Comparison of ENCODE assay signal across 22 cellular contexts in genomic region chr5:148837383-148837782, GRCh38.
"Had no signal": no experiment of that assay in that cellular context is flagged by ENCODE, and none has a peak within 500 bp of the region (broad histone marks: within the 10 kb centered on the region; RNA-seq: fewer than 3 reads in every experiment).

No MANE protein-coding gene starts in this region.

- H3K36me3 Mint-ChIP-seq: activated naive CD4-positive, alpha-beta T cell treated with anti-CD3 and anti-CD28 coated beads, Interleukin-2, amount 50 U/mL, for 72 hours had no signal

- H3K27ac Mint-ChIP-seq: activated CD8-positive, alpha-beta T cell treated with anti-CD3 and anti-CD28 coated beads, Interleukin-2, amount 10 ng/mL, durations not matched to agents 7 days and 5 days; activated naive CD4-positive, alpha-beta T cell treated with anti-CD3 and anti-CD28 coated beads, Interleukin-2, amount 50 U/mL, for 72 hours; activated T-helper 17 cell treated with anti-CD3 and anti-CD28 coated beads, Interleukin-2, amount 50 U/mL, for 72 hours; nephron had no signal

- DNase-seq: activated CD4-positive, alpha-beta T cell treated with anti-CD3 and anti-CD28 coated beads for 1 hour; activated CD4-positive, alpha-beta T cell treated with anti-CD3 and anti-CD28 coated beads, Interleukin-2, amount 50 U/mL, for 1 hour; activated CD8-positive, alpha-beta T cell treated with anti-CD3 and anti-CD28 coated beads, Interleukin-2, amount 10 ng/mL, durations not matched to agents 7 days and 5 days; activated T-cell treated with anti-CD3 and anti-CD28 coated beads, Interleukin-2, amount 50 U/mL, for 1 hour; colonic mucosa; dorsolateral prefrontal cortex; islet precursor cell; left cardiac atrium; right lobe of liver; stimulated activated CD4-positive, alpha-beta T cell treated with anti-CD3 and anti-CD28 coated beads, Interleukin-1b, Interleukin-23, amount 100 ng/mL, for 48 hours; SW 1271; transverse colon; WERI-Rb-1 had no signal

- FAIRE-seq: astrocyte, frontal cortex, urothelium cell line had no signal

- ATAC-seq: activated CD8-positive, alpha-beta T cell treated with anti-CD3 and anti-CD28 coated beads, Interleukin-2, amount 10 ng/mL, durations not matched to agents 7 days and 5 days; activated naive CD4-positive, alpha-beta T cell treated with anti-CD3 and anti-CD28 coated beads, Interleukin-2, amount 50 U/mL, for 72 hours; activated T-helper 17 cell treated with anti-CD3 and anti-CD28 coated beads, Interleukin-2, amount 50 U/mL, for 72 hours; left cardiac atrium; right lobe of liver had no signal

- H3K4me1 Mint-ChIP-seq: nephron had no signal

- H3K4me3 Mint-ChIP-seq: activated CD8-positive, alpha-beta T cell treated with anti-CD3 and anti-CD28 coated beads, Interleukin-2, amount 10 ng/mL, durations not matched to agents 7 days and 5 days; activated T-helper 17 cell treated with anti-CD3 and anti-CD28 coated beads, Interleukin-2, amount 50 U/mL, for 72 hours; nephron had no signal

- H3K27ac ChIP-seq: colonic mucosa, dorsolateral prefrontal cortex, esophagus muscularis mucosa, parathyroid adenoma, right lobe of liver, skin epidermis, transverse colon, WERI-Rb-1 had no signal

- H3K9me3 Mint-ChIP-seq: activated naive CD4-positive, alpha-beta T cell treated with anti-CD3 and anti-CD28 coated beads, Interleukin-2, amount 50 U/mL, for 72 hours; activated T-helper 17 cell treated with anti-CD3 and anti-CD28 coated beads, Interleukin-2, amount 50 U/mL, for 72 hours; nephron had no signal

- H3K27me3 Mint-ChIP-seq: activated T-helper 17 cell treated with anti-CD3 and anti-CD28 coated beads, Interleukin-2, amount 50 U/mL, for 72 hours had no signal
